8 cellular contexts compared by ENCODE assay signal in genomic region chr1:84998642-84999280, GRCh38. TPM values are rescaled to one million over a fixed set of nuclear protein-coding genes. Genes with fewer than 3 reads are reported as not detected.
DNase-seq lines count a peak whose midpoint lies in the region; ATAC-seq, FAIRE-seq and TF ChIP-seq lines count a peak whose summit lies in the region.

No MANE protein-coding gene starts in this region.

- no peak overlapping the region for H2BK20ac ChIP-seq in IMR-90 (ENCODE audit: low read depth, low read length)

- TF ChIP-seq POLR2A in GM12891 (IDR thresholded peaks at IDR 0.05; ENCODE audit: low read depth, low read length) (no peak), IMR-90 (IDR thresholded peaks at IDR 0.05; ENCODE audit: low read depth, low read length) (no peak), HepG2 (IDR thresholded peaks at IDR 0.05; ENCODE audit: insufficient read depth in 1 of 2, low read depth in 2 of 2, low read length in 2 of 2) (no peak)

- TF ChIP-seq EP300 in HepG2 (IDR thresholded peaks at IDR 0.05; ENCODE audit: low read depth in 2 of 2, low read length in 2 of 2) (no peak), HepG2 (CRISPR knock-in tag; IDR thresholded peaks at IDR 0.05; ENCODE audit: borderline replicate concordance) (no peak)

- in situ Hi-C loops in IMR-90 (cut with MboI; ENCODE audit: low sequenced_read_pairs) (no loop called here), HepG2 (cut with HindIII; ENCODE audit: extremely low pct_ligation_motif_present, low pct_unique_long_range_greater_than_20kb) (no loop called here)

- H4K8ac ChIP-seq in IMR-90 (ENCODE audit: low read depth in 2 of 2, low read length in 2 of 2) = no peak overlapping the region

- H3K79me2 ChIP-seq in HepG2 (ENCODE audit: insufficient read depth, low read length) = no peaks in the 10 kb centered on the region

- no peak overlapping the region for H3K56ac ChIP-seq in IMR-90 (ENCODE audit: extremely low read depth, insufficient read depth, low read length)

- H3K79me1 ChIP-seq in IMR-90 (ENCODE audit: low read depth in 1 of 2, low read length in 2 of 2) = no peaks in the 10 kb centered on the region

- FAIRE-seq in GM12891 (lab: Jason Lieb, UNC) (peak; percentile 87), HepG2 (lab: Jason Lieb, UNC) (no peak)

- no peak for TF ChIP-seq RAD21 in IMR-90 (IDR thresholded peaks at IDR 0.05; ENCODE audit: low read length)
- TF ChIP-seq RAD21 in HepG2 (CRISPR knock-in tag; IDR thresholded peaks at IDR 0.05) = no peak

- DNase-seq in GM12891 (ENCODE audit: insufficient read length, low spot score) (no peak), IMR-90 (peak; percentile 10), HepG2 (ENCODE audit: low spot score) (no peak), type B pancreatic cell (ENCODE audit: extremely low spot score, unreplicated experiment) (no peak), NCI-H526 treated with DMSO at 0.1 percent for 48 hours (lab: John Stamatoyannopoulos, UW) (no peak), T1000 (lab: John Stamatoyannopoulos, UW) (no peak)
- peak; percentile 48 for DNase-seq in activated T-cell treated with anti-CD3 and anti-CD28 coated beads, Interleukin-2, amount 50 U/mL, for 1 hour

- dilution Hi-C loops in IMR-90 (cut with HindIII; ENCODE audit: low sequenced_read_pairs, unreplicated experiment) = no loop called here

- H2BK15ac ChIP-seq in IMR-90 (ENCODE audit: low read depth, low read length) = no peak overlapping the region

- no peaks in the 10 kb centered on the region for H3K9me3 Mint-ChIP-seq in type B pancreatic cell

- H4K91ac ChIP-seq in IMR-90 (ENCODE audit: insufficient read depth, low read depth, low read length) = no peak overlapping the region

- no peak overlapping the region for H3K14ac ChIP-seq in IMR-90 (replicated peaks; ENCODE audit: low read depth, low read length)

- H3K23ac ChIP-seq in IMR-90 (ENCODE audit: low read depth, low read length) = no peak overlapping the region

- H3K27me3 Mint-ChIP-seq in type B pancreatic cell = peaks cover 89% of the 10 kb centered on the region

- no peak for ATAC-seq in IMR-90 (ENCODE audit: low read depth)
- ATAC-seq in HepG2 = no peak
- ATAC-seq in HG02870 (IDR thresholded peaks at IDR 0.05; ENCODE audit: unreplicated experiment) = no peak

- intact Hi-C loops in IMR-90 (cut with micrococcal nuclease) (no loop called here), HepG2 (cut with micrococcal nuclease; ENCODE audit: unreplicated experiment) (no loop called here)

- H3K4me1 ChIP-seq in IMR-90 (ENCODE audit: control insufficient read depth, insufficient read depth, low read length) = peaks cover 2% of the 10 kb centered on the region; the same call in 1 of the 2 replicates
- no peaks in the 10 kb centered on the region for H3K4me1 ChIP-seq in HepG2 (ENCODE audit: insufficient read depth, low read length)

- no peak overlapping the region for H3K4me3 ChIP-seq in IMR-90 (ENCODE audit: insufficient read depth, low read depth, low read length)
- no peak overlapping the region for H3K4me3 ChIP-seq in HepG2 (replicated peaks in 1 of 3; ENCODE audit: insufficient read depth in 1 of 3, low read depth in 2 of 3, low read length in 3 of 3)

- H3K36me3 ChIP-seq in IMR-90 (ENCODE audit: control insufficient read depth, insufficient read depth, low read length) (no peaks in the 10 kb centered on the region), HepG2 (replicated peaks in 1 of 2; ENCODE audit: control insufficient read depth in 1 of 2, insufficient read depth in 2 of 2, low read length in 2 of 2) (no peaks in the 10 kb centered on the region)

- H2AK5ac ChIP-seq in IMR-90 (ENCODE audit: low read depth, low read length) = no peak overlapping the region

- TF ChIP-seq CTCF in IMR-90 (conservative IDR thresholded peaks at IDR 0.05; ENCODE audit: low read depth, low read length) = no peak
- TF ChIP-seq CTCF in HepG2 (CRISPR knock-in tag; IDR thresholded peaks at IDR 0.05) = no peak
- TF ChIP-seq CTCF in type B pancreatic cell (conservative IDR thresholded peaks at IDR 0.05) = no peak

- no peak overlapping the region for H3K27ac Mint-ChIP-seq in type B pancreatic cell

- H3K9ac ChIP-seq in IMR-90 (ENCODE audit: low read depth, low read length) = no peak overlapping the region
- no peak overlapping the region for H3K9ac ChIP-seq in HepG2 (ENCODE audit: insufficient read depth, low read depth, low read length)

- no peaks in the 10 kb centered on the region for H3K36me3 Mint-ChIP-seq in type B pancreatic cell

- H3K9me3 ChIP-seq in IMR-90 (ENCODE audit: control insufficient read depth, insufficient read depth, low read length) (peaks cover 1% of the 10 kb centered on the region; the same call in 1 of the 2 replicates), HepG2 (ENCODE audit: low read length) (no peaks in the 10 kb centered on the region)

- no peaks in the 10 kb centered on the region for H4K20me1 ChIP-seq in IMR-90 (ENCODE audit: insufficient read depth, low read length)
- no peaks in the 10 kb centered on the region for H4K20me1 ChIP-seq in HepG2 (ENCODE audit: insufficient read depth, low read length)

- H3K4me3 Mint-ChIP-seq in type B pancreatic cell = peak overlapping the region; percentile 89

- CTCF ChIA-PET in IMR-90 (lab: Yijun Ruan, JAX) = no interaction called here
- CTCF ChIA-PET in HepG2 (lab: Yijun Ruan, JAX; ENCODE audit: low intra/inter-chr PET ratio, low total read pairs) = no interaction called here

- no peaks in the 10 kb centered on the region for H3K9me1 ChIP-seq in IMR-90 (ENCODE audit: insufficient read depth, low read length)

- peak overlapping the region; percentile 76; the same call in 1 of the 2 replicates for H3K4me2 ChIP-seq in IMR-90 (ENCODE audit: low read depth, low read length)
- H3K4me2 ChIP-seq in HepG2 (ENCODE audit: low read depth, low read length) = peak overlapping the region; percentile 10; the same call in 1 of the 2 replicates

- no peak overlapping the region for H3K4ac ChIP-seq in IMR-90 (ENCODE audit: low read depth, low read length)

- no peak overlapping the region for H2BK5ac ChIP-seq in IMR-90 (ENCODE audit: low read depth, low read length, poor library complexity, severe bottlenecking)

- no TSS peak for BruUV-seq in IMR-90 (replicated peaks; lab: Mats Ljungman, UMichigan)
- BruUV-seq in HepG2 (replicated peaks; lab: Mats Ljungman, UMichigan) = no TSS peak

- H2AK9ac ChIP-seq in IMR-90 (replicated peaks; ENCODE audit: low read depth, low read length, poor library complexity) = no peak overlapping the region

- no peak overlapping the region for H2BK120ac ChIP-seq in IMR-90 (ENCODE audit: low read depth, low read length)

- peaks cover 5% of the 10 kb centered on the region for H3K4me1 Mint-ChIP-seq in type B pancreatic cell (ENCODE audit: unreplicated experiment)

- no peak overlapping the region for H3K18ac ChIP-seq in IMR-90 (ENCODE audit: low read depth, low read length)

- POLR2A ChIA-PET in IMR-90 (lab: Charles Lee; ENCODE audit: unreplicated experiment) (no interaction called here), HepG2 (lab: Yijun Ruan, JAX) (no interaction called here)

- H3K27me3 ChIP-seq in IMR-90 (ENCODE audit: control insufficient read depth, insufficient read depth, low read length) (peaks cover 62% of the 10 kb centered on the region), HepG2 (ENCODE audit: control insufficient read depth in 1 of 2, insufficient read depth in 2 of 2, low read length in 2 of 2) (peaks cover 0 to 22% of the 10 kb centered on the region in 2 experiments)

- 27% methylated on average over 3 of the region's 14 CpGs; no CpG with 5 or more reads in 1 of the 2 experiments for WGBS in IMR-90 (ENCODE audit: extremely low coverage in 2 of 2, insufficient read length in 1 of 2), 2 experiments
- 16% methylated on average over 8 of the region's 14 CpGs for WGBS in HepG2 (ENCODE audit: low lambda C conversion rate)

- H3K27ac ChIP-seq in IMR-90 (ENCODE audit: insufficient read depth, low read length) (no peak overlapping the region), HepG2 (ENCODE audit: extremely low read length, insufficient read depth, low read length) (no peak overlapping the region)

- no peak overlapping the region for H4K5ac ChIP-seq in IMR-90 (ENCODE audit: low read depth, low read length)

- no peak overlapping the region for H2AFZ ChIP-seq in IMR-90 (replicated peaks; ENCODE audit: low read length, poor library complexity)
- no peak overlapping the region for H2AFZ ChIP-seq in HepG2 (ENCODE audit: low read length)

RNA-seq across cellular contexts. Expression of gene MCOLN2, which starts 1.8 kb away (rescaled TPM):
- polyA plus RNA-seq in GM12891 (2012; ENCODE audit: low read depth, missing spikeins) = 59.0 TPM
- 0.54 and 1.1 TPM in 2 replicates for total RNA-seq in IMR-90 (2012; rRNA removed)
- 0.27 and 0.43 TPM in 2 replicates for polyA plus RNA-seq in IMR-90 (2012; rRNA removed)
- 0.08 and 0.11 TPM in 2 replicates for polyA plus RNA-seq in IMR-90 (2012; cell fraction: cytosol; rRNA removed)
- 0.24 and 1.5 TPM in 2 replicates for polyA plus RNA-seq in IMR-90 (2012; cell fraction: nucleus; rRNA removed; ENCODE audit: low replicate concordance)
- not detected in 2 replicates for total RNA-seq in HepG2 (2016; rRNA removed; fragmentation: Illumina TruSeq; extraction: Trizol)
- not detected in 2 replicates for total RNA-seq in HepG2 (2016; cell fraction: cytosol; rRNA removed; fragmentation: Illumina TruSeq; extraction: Trizol; ENCODE audit: low read depth)
- total RNA-seq in HepG2 (2016; cell fraction: insoluble cytoplasmic fraction; rRNA removed; fragmentation: Illumina TruSeq; extraction: Trizol) = not detected in 2 replicates
- total RNA-seq in HepG2 (2016; cell fraction: membrane; rRNA removed; fragmentation: Illumina TruSeq; extraction: Trizol) = not detected in 2 replicates
- total RNA-seq in HepG2 (2016; cell fraction: nucleus; rRNA removed; fragmentation: Illumina TruSeq; extraction: Trizol) = not detected in 2 replicates
- polyA plus RNA-seq in HepG2 (2011; rRNA removed) = not detected in 2 replicates
- not detected in 2 replicates for polyA plus RNA-seq in HepG2 (2011; cell fraction: cytosol; rRNA removed)
- 0.27 TPM in 1 of 2 replicates, not detected in the other for polyA plus RNA-seq in HepG2 (2011; cell fraction: nucleus; rRNA removed)
- polyA plus RNA-seq in HepG2 (2012) = not detected in 2 replicates
- not detected in 2 replicates for polyA plus RNA-seq in HepG2 (2016; cell fraction: cytosol; fragmentation: Illumina TruSeq; extraction: Trizol; ENCODE audit: low read depth)
- not detected in 2 replicates for polyA plus RNA-seq in HepG2 (2016; cell fraction: insoluble cytoplasmic fraction; fragmentation: Illumina TruSeq; extraction: Trizol; ENCODE audit: low read depth)
- polyA plus RNA-seq in HepG2 (2016; cell fraction: membrane; fragmentation: Illumina TruSeq; extraction: Trizol; ENCODE audit: low read depth) = not detected in 2 replicates
- not detected in 2 replicates for polyA plus RNA-seq in HepG2 (2016; cell fraction: nucleus; fragmentation: Illumina TruSeq; extraction: Trizol; ENCODE audit: insufficient read depth, low read depth)
- polyA minus RNA-seq in HepG2 (2011; rRNA and poly(A)+ RNA removed; ENCODE audit: low replicate concordance) = not detected in 2 replicates
- polyA minus RNA-seq in HepG2 (2011; cell fraction: cytosol; rRNA and poly(A)+ RNA removed) = not detected in 2 replicates
- polyA minus RNA-seq in HepG2 (2011; cell fraction: nucleus; rRNA and poly(A)+ RNA removed) = not detected in 2 replicates
- total RNA-seq in type B pancreatic cell (ENCODE audit: low replicate concordance) = 0.19 and 0.31 TPM in 2 replicates

RNA-seq across cellular contexts. Expression of gene MCOLN3, which starts 49.5 kb away (rescaled TPM):
- 2.6 TPM for polyA plus RNA-seq in GM12891 (2012; ENCODE audit: low read depth, missing spikeins)
- not detected in 2 replicates for total RNA-seq in IMR-90 (2012; rRNA removed)
- polyA plus RNA-seq in IMR-90 (2012; rRNA removed) = 0.03 TPM in 1 of 2 replicates, not detected in the other
- not detected in 2 replicates for polyA plus RNA-seq in IMR-90 (2012; cell fraction: cytosol; rRNA removed)
- 0.02 and 0.22 TPM in 2 replicates for polyA plus RNA-seq in IMR-90 (2012; cell fraction: nucleus; rRNA removed; ENCODE audit: low replicate concordance)
- 0.04 TPM in 1 of 2 replicates, not detected in the other for total RNA-seq in HepG2 (2016; rRNA removed; fragmentation: Illumina TruSeq; extraction: Trizol)
- total RNA-seq in HepG2 (2016; cell fraction: cytosol; rRNA removed; fragmentation: Illumina TruSeq; extraction: Trizol; ENCODE audit: low read depth) = not detected in 2 replicates
- not detected in 2 replicates for total RNA-seq in HepG2 (2016; cell fraction: insoluble cytoplasmic fraction; rRNA removed; fragmentation: Illumina TruSeq; extraction: Trizol)
- not detected in 2 replicates for total RNA-seq in HepG2 (2016; cell fraction: membrane; rRNA removed; fragmentation: Illumina TruSeq; extraction: Trizol)
- total RNA-seq in HepG2 (2016; cell fraction: nucleus; rRNA removed; fragmentation: Illumina TruSeq; extraction: Trizol) = not detected in 2 replicates
- polyA plus RNA-seq in HepG2 (2011; rRNA removed) = 0.03 and 0.04 TPM in 2 replicates
- polyA plus RNA-seq in HepG2 (2011; cell fraction: cytosol; rRNA removed) = not detected in 2 replicates
- not detected in 2 replicates for polyA plus RNA-seq in HepG2 (2011; cell fraction: nucleus; rRNA removed)
- not detected in 2 replicates for polyA plus RNA-seq in HepG2 (2012)
- not detected in 2 replicates for polyA plus RNA-seq in HepG2 (2016; cell fraction: cytosol; fragmentation: Illumina TruSeq; extraction: Trizol; ENCODE audit: low read depth)
- polyA plus RNA-seq in HepG2 (2016; cell fraction: insoluble cytoplasmic fraction; fragmentation: Illumina TruSeq; extraction: Trizol; ENCODE audit: low read depth) = not detected in 2 replicates
- not detected in 2 replicates for polyA plus RNA-seq in HepG2 (2016; cell fraction: membrane; fragmentation: Illumina TruSeq; extraction: Trizol; ENCODE audit: low read depth)
- not detected in 2 replicates for polyA plus RNA-seq in HepG2 (2016; cell fraction: nucleus; fragmentation: Illumina TruSeq; extraction: Trizol; ENCODE audit: insufficient read depth, low read depth)
- polyA minus RNA-seq in HepG2 (2011; rRNA and poly(A)+ RNA removed; ENCODE audit: low replicate concordance) = not detected in 2 replicates
- not detected in 2 replicates for polyA minus RNA-seq in HepG2 (2011; cell fraction: cytosol; rRNA and poly(A)+ RNA removed)
- not detected in 2 replicates for polyA minus RNA-seq in HepG2 (2011; cell fraction: nucleus; rRNA and poly(A)+ RNA removed)
- 3.4 and 7.2 TPM in 2 replicates for total RNA-seq in type B pancreatic cell (ENCODE audit: low replicate concordance)

Comparison
In these comparisons a context has a peak if more than half of its experiments do, and no peak if none do; other contexts are left out.
1. DNase-seq: peak in IMR-90 (single experiment) and activated T-cell treated with anti-CD3 and anti-CD28 coated beads, Interleukin-2, amount 50 U/mL, for 1 hour (single experiment); none in GM12891 (single experiment), HepG2 (single experiment), type B pancreatic cell (single experiment), NCI-H526 treated with DMSO at 0.1 percent for 48 hours (single experiment) and T1000 (single experiment).